ENCODE assay signal across 24 cellular contexts in the genomic region with DNA sequence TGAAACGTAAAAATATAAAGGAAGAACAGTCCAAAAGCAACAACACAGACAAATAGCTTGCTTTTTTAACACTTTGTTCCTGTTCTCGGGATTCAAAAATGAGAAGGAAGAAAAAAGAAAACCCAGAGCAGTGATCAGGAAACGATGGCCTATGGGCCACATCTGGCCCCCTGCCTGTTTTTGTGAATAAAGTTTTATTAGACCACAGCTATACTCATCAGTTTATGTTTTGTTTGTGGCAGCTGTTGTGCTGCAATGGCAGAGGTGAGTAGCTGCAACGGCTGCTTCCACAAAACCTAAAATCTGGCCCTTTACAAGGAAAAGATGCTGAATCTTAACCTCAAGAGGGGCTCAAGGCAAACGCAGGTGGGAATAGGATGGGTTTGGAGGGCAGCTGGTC.
"Had no signal": no experiment of that assay in that cellular context is flagged by ENCODE, and none has a peak within 500 bp of the region (broad histone marks: within the 10 kb centered on the region; RNA-seq: fewer than 3 reads in every experiment).

No MANE protein-coding gene starts in this region.

- H3K27me3 ChIP-seq: brain microvascular endothelial cell, cardiac muscle cell, Peyer's patch, SJCRH30 had no signal

- H3K4me1 Mint-ChIP-seq: activated CD4-positive, alpha-beta T cell treated with anti-CD3 and anti-CD28 coated beads, Interleukin-2, amount 10 ng/mL, durations not matched to agents 7 days and 5 days; activated naive CD4-positive, alpha-beta T cell treated with anti-CD3 and anti-CD28 coated beads, Interleukin-2, amount 50 U/mL, for 24 hours had no signal

- H3K4me3 ChIP-seq: cardiac muscle cell, Peyer's patch, SJCRH30 had no signal

- DNase-seq: activated CD4-positive, alpha-beta memory T cell treated with anti-CD3 and anti-CD28 coated beads for 36 hours; activated CD4-positive, alpha-beta T cell treated with anti-CD3 and anti-CD28 coated beads, Interleukin-2, amount 10 ng/mL, durations not matched to agents 7 days and 5 days; activated CD4-positive, CD25-positive, alpha-beta regulatory T cell; activated CD8-positive, alpha-beta memory T cell treated with anti-CD3 and anti-CD28 coated beads for 24 hours; activated naive CD4-positive, alpha-beta T cell; activated T-cell treated with anti-CD3 and anti-CD28 coated beads, Interleukin-2, amount 50 U/mL, for 48 hours; brain microvascular endothelial cell; MM.1S; NCI-H1105 treated with DMSO at 0.1 percent for 48 hours; NCI-H1436 treated with DMSO at 0.1 percent for 48 hours; NCI-H187; NCI-H2081 treated with DMSO at 0.1 percent for 48 hours; NCI-H446; NCI-H524; Peyer's patch; Right ventricle myocardium superior; SJCRH30; SK-N-SH; T-helper 1 cell had no signal

- H3K27me3 Mint-ChIP-seq: activated CD4-positive, alpha-beta T cell treated with anti-CD3 and anti-CD28 coated beads, Interleukin-2, amount 10 ng/mL, durations not matched to agents 7 days and 5 days had no signal

- H3K4me3 Mint-ChIP-seq: activated CD4-positive, alpha-beta memory T cell treated with anti-CD3 and anti-CD28 coated beads for 36 hours; activated CD4-positive, alpha-beta T cell treated with anti-CD3 and anti-CD28 coated beads, Interleukin-2, amount 10 ng/mL, durations not matched to agents 7 days and 5 days; activated naive CD4-positive, alpha-beta T cell treated with anti-CD3 and anti-CD28 coated beads, Interleukin-2, amount 50 U/mL, for 24 hours; IgD-negative memory B cell had no signal

- H3K27ac Mint-ChIP-seq: activated CD4-positive, alpha-beta memory T cell treated with anti-CD3 and anti-CD28 coated beads for 36 hours; activated CD4-positive, alpha-beta T cell treated with anti-CD3 and anti-CD28 coated beads, Interleukin-2, amount 10 ng/mL, durations not matched to agents 7 days and 5 days; activated naive CD4-positive, alpha-beta T cell treated with anti-CD3 and anti-CD28 coated beads, Interleukin-2, amount 50 U/mL, for 24 hours; IgD-negative memory B cell had no signal

- H3K9me3 ChIP-seq: Peyer's patch, SJCRH30, SK-N-SH had no signal

- H3K4me1 ChIP-seq: Peyer's patch had no signal

- H3K27ac ChIP-seq: brain microvascular endothelial cell, cardiac muscle cell, Peyer's patch, RWPE1, SJCRH30, VCaP had no signal

- H3K36me3 Mint-ChIP-seq: activated CD4-positive, alpha-beta memory T cell treated with anti-CD3 and anti-CD28 coated beads for 36 hours; activated naive CD4-positive, alpha-beta T cell treated with anti-CD3 and anti-CD28 coated beads, Interleukin-2, amount 50 U/mL, for 24 hours; IgD-negative memory B cell had no signal

- H3K9me2 ChIP-seq: SK-N-SH had no signal

- H3K4me2 ChIP-seq: SK-N-SH had no signal

- H3K9me3 Mint-ChIP-seq: activated CD4-positive, alpha-beta memory T cell treated with anti-CD3 and anti-CD28 coated beads for 36 hours; activated CD4-positive, alpha-beta T cell treated with anti-CD3 and anti-CD28 coated beads, Interleukin-2, amount 10 ng/mL, durations not matched to agents 7 days and 5 days; activated naive CD4-positive, alpha-beta T cell treated with anti-CD3 and anti-CD28 coated beads, Interleukin-2, amount 50 U/mL, for 24 hours; IgD-negative memory B cell had no signal

- H3K36me3 ChIP-seq: brain microvascular endothelial cell, cardiac muscle cell, Peyer's patch, SJCRH30 had no signal

- H3K9ac ChIP-seq: SK-N-SH had no signal
